In the genomic region with DNA sequence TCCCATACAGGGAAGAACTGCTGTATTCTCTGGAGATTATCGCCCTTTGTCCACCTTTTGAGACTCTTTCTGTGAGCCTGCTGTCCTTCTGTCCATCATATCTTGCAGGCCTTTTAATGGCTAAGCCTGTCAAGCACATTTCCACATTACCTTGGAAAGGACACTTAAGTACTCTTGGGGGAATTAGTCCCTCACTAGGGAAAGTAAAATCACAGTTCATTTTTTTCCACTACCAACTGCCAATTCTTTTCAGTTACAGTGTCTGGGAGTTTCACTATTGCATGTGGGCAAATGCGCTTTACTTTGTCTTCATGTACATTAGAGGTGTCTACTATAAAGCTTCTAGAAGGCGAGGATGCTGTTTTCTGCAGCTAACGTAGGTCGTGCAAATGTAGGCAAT, we compare ENCODE assay signal across 26 cellular contexts.
"Had no signal": no experiment of that assay in that cellular context is flagged by ENCODE, and none has a peak within 500 bp of the region (broad histone marks: within the 10 kb centered on the region; RNA-seq: fewer than 3 reads in every experiment).

No MANE protein-coding gene starts in this region.

- H3K27me3 ChIP-seq: esophagus muscularis mucosa, left lung, pancreas, spleen, tibial nerve had no signal

- H3K9me3 ChIP-seq: esophagus muscularis mucosa, left lung, pancreas, prostate gland, spleen, tibial nerve had no signal

- H3K4me3 Mint-ChIP-seq: activated naive CD4-positive, alpha-beta T cell treated with anti-CD3 and anti-CD28 coated beads for 36 hours; activated naive CD8-positive, alpha-beta T cell treated with anti-CD3 and anti-CD28 coated beads for 36 hours; dendritic cell treated with granulocyte-macrophage colony-stimulating factor and Interleukin-4, amounts not matched to agents 40 ng/mL and 50 ng/mL, for 4 days; endodermal cell; naive thymus-derived CD8-positive, alpha-beta T cell; neural crest cell; T-helper 17 cell had no signal

- H3K36me3 ChIP-seq: esophagus muscularis mucosa, left lung, pancreas, prostate gland, spleen, tibial nerve, WERI-Rb-1 had no signal

- H3K4me1 ChIP-seq: foreskin keratinocyte, left lung, pancreas, prostate gland had no signal

- DNase-seq: activated CD4-positive, alpha-beta T cell treated with anti-CD3 and anti-CD28 coated beads for 48 hours; activated CD4-positive, alpha-beta T cell treated with anti-CD3 and anti-CD28 coated beads, Interleukin-2, amount 50 U/mL, for 48 hours; activated CD8-positive, alpha-beta memory T cell treated with anti-CD3 and anti-CD28 coated beads for 24 hours; activated effector memory CD4-positive, alpha-beta T cell treated with Interleukin-2 at 50 U/mL for 16 hours; activated naive CD4-positive, alpha-beta T cell treated with anti-CD3 and anti-CD28 coated beads for 36 hours; activated naive CD8-positive, alpha-beta T cell treated with anti-CD3 and anti-CD28 coated beads for 36 hours; central memory CD4-positive, alpha-beta T cell; endodermal cell; foreskin keratinocyte; left lung; mammary epithelial cell; midbrain; naive thymus-derived CD8-positive, alpha-beta T cell; nucleus accumbens; pancreas; spleen; stimulated activated naive CD4-positive, alpha-beta T cell; T-helper 17 cell; T1000; WERI-Rb-1 had no signal

- H3K4me3 ChIP-seq: esophagus muscularis mucosa, left lung, pancreas, prostate gland, spleen, tibial nerve had no signal

- H3K27ac Mint-ChIP-seq: activated naive CD4-positive, alpha-beta T cell treated with anti-CD3 and anti-CD28 coated beads for 36 hours; activated naive CD8-positive, alpha-beta T cell treated with anti-CD3 and anti-CD28 coated beads for 36 hours; dendritic cell treated with granulocyte-macrophage colony-stimulating factor and Interleukin-4, amounts not matched to agents 40 ng/mL and 50 ng/mL, for 4 days; endodermal cell; naive thymus-derived CD8-positive, alpha-beta T cell; T-helper 17 cell had no signal

- H3K4me1 Mint-ChIP-seq: activated naive CD8-positive, alpha-beta T cell treated with anti-CD3 and anti-CD28 coated beads for 36 hours; naive thymus-derived CD8-positive, alpha-beta T cell; T-helper 17 cell had no signal

- H3K27me3 Mint-ChIP-seq: activated naive CD8-positive, alpha-beta T cell treated with anti-CD3 and anti-CD28 coated beads for 36 hours; dendritic cell treated with granulocyte-macrophage colony-stimulating factor and Interleukin-4, amounts not matched to agents 40 ng/mL and 50 ng/mL, for 4 days; T-helper 17 cell had no signal

- ATAC-seq: activated CD4-positive, CD25-positive, alpha-beta regulatory T cell treated with anti-CD3 and anti-CD28 coated beads, Interleukin-2, amount 50 U/mL, for 24 hours; foreskin keratinocyte; left lung; naive thymus-derived CD8-positive, alpha-beta T cell; pancreas; T-helper 17 cell had no signal

- H3K36me3 Mint-ChIP-seq: activated naive CD8-positive, alpha-beta T cell treated with anti-CD3 and anti-CD28 coated beads for 36 hours; naive thymus-derived CD8-positive, alpha-beta T cell had no signal

- H3K9me3 Mint-ChIP-seq: activated naive CD4-positive, alpha-beta T cell treated with anti-CD3 and anti-CD28 coated beads for 36 hours; activated naive CD8-positive, alpha-beta T cell treated with anti-CD3 and anti-CD28 coated beads for 36 hours; dendritic cell treated with granulocyte-macrophage colony-stimulating factor and Interleukin-4, amounts not matched to agents 40 ng/mL and 50 ng/mL, for 4 days; neural crest cell had no signal

- H3K27ac ChIP-seq: foreskin keratinocyte, left lung, pancreas, prostate gland, spleen, WERI-Rb-1 had no signal
